In the genomic region with DNA sequence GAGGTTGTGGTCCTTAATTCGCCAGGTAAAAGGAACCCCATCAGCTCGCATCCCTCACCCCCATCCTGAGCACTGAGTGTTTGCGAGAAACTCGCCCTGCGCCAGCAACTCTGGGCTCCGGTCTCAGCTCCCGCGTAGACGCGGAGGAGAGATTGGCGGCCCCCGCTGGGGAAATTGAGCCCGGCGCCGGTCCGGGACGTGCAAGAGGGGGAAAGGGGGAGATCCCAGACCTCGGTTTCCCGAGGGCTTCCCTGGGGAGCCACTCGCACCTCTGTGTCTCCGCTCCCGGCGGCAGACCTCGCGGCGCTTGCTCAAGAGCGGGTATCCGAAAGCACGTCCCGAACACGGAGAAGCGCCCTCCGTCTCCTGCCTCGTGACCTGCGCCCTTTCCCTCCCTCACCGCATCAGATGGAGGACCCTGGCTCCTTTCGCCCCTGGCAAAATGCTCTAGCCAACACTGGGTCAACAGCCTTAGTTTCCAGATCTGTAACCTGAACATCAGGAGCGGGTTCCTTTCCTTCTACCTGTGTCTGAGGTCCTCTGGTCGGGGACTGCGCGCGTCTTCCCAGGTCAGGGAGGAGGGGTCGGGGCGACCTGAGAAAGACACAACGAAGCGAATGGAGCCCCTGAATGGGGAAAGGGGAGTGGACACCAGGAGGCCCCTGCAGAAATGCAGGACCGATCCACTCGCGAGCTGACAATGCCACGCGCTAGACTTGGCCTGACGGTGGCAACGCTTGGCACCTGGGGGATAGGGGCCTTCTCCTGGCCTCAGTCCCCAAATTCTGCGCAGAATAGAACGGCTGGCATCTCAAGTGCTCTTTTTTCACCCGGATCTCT, we compare ENCODE assay signal across 9 cellular contexts. TPM values are rescaled to one million over a fixed set of nuclear protein-coding genes. Genes with fewer than 3 reads are reported as not detected.
A peak's percentile ranks its signal among the peaks of the same experiment; 100 is the strongest.
DNase-seq lines count a peak whose midpoint lies in the region; ATAC-seq and TF ChIP-seq lines count a peak whose summit lies in the region.
"Had no signal": no experiment of that assay in that cellular context is flagged by ENCODE, and none has a peak within 500 bp of the region (broad histone marks: within the 10 kb centered on the region; RNA-seq: fewer than 3 reads in every experiment).

No MANE protein-coding gene starts in this region.

- no peak overlapping the region for H3K9ac ChIP-seq in adipocyte (ENCODE audit: low read length)

- H3K9me3 ChIP-seq in adipocyte (ENCODE audit: control insufficient read depth, low read length) (no peaks in the 10 kb centered on the region), right cardiac atrium (ENCODE audit: control insufficient read depth, low read length) (no peaks in the 10 kb centered on the region), OCI-LY7 (ENCODE audit: low read length) (no peaks in the 10 kb centered on the region)

- TF ChIP-seq CTCF in progenitor cell of endocrine pancreas (IDR thresholded peaks at IDR 0.05; ENCODE audit: unreplicated experiment) (no peak), OCI-LY7 (conservative IDR thresholded peaks at IDR 0.05; ENCODE audit: low read length) (no peak)

- H3K79me2 ChIP-seq in OCI-LY7 (ENCODE audit: insufficient read depth, low read depth, low read length) = no peaks in the 10 kb centered on the region

- intact Hi-C loops in right cardiac atrium (cut with DNase I) (loop anchor here in 2 of 4 donors (5.0 to 10.0 kb wide), 3 partner anchors 83 to 646 kb away; no protein-coding TSS in a partner anchor), OCI-LY7 (cut with micrococcal nuclease; ENCODE audit: unreplicated experiment) (loop anchor here (5.0 to 10.0 kb wide), 3 partner anchors 427 to 1031 kb away; no protein-coding TSS in a partner anchor)

- CTCF ChIA-PET in OCI-LY7 (lab: Charles Lee; ENCODE audit: unreplicated experiment) = no interaction called here

- H3K4me1 ChIP-seq in adipocyte (ENCODE audit: control insufficient read depth, insufficient read depth, low read length) (peaks cover 25% of the 10 kb centered on the region), right cardiac atrium (ENCODE audit: control insufficient read depth, insufficient read depth, low read length) (peaks cover 5% of the 10 kb centered on the region), OCI-LY7 (ENCODE audit: insufficient read depth, low read length, poor library complexity, severe bottlenecking) (no peaks in the 10 kb centered on the region)

- BruUV-seq in OCI-LY7 (replicated peaks; lab: Mats Ljungman, UMichigan) = no TSS peak

- H3K4me2 ChIP-seq in OCI-LY7 (ENCODE audit: low read length) = no peak overlapping the region

- H3K4me3 Mint-ChIP-seq in progenitor cell of endocrine pancreas (ENCODE audit: low read depth) = peak overlapping the region; percentile 80

- no peaks in the 10 kb centered on the region for H3K36me3 ChIP-seq in adipocyte (ENCODE audit: control insufficient read depth, insufficient read depth, low read length, severe bottlenecking)
- no peaks in the 10 kb centered on the region for H3K36me3 ChIP-seq in OCI-LY7 (ENCODE audit: insufficient read depth, low read length)

- H3K9me2 ChIP-seq in OCI-LY7 (ENCODE audit: insufficient read depth, low read length) = no peaks in the 10 kb centered on the region

- H3K27ac Mint-ChIP-seq in progenitor cell of endocrine pancreas = peak overlapping the region; percentile 87

- no peak overlapping the region for H2AFZ ChIP-seq in OCI-LY7 (ENCODE audit: low read length)

- peaks cover 6% of the 10 kb centered on the region for H3K36me3 Mint-ChIP-seq in progenitor cell of endocrine pancreas (ENCODE audit: insufficient read depth)

- no peaks in the 10 kb centered on the region for H3K9me3 Mint-ChIP-seq in progenitor cell of endocrine pancreas (ENCODE audit: low read depth)

- ATAC-seq in right cardiac atrium = no peak

- peak overlapping the region; percentile 77 for H3K4me3 ChIP-seq in adipocyte (ENCODE audit: low read length)
- peak overlapping the region; percentile 29 for H3K4me3 ChIP-seq in right cardiac atrium (ENCODE audit: low read length)
- H3K4me3 ChIP-seq in OCI-LY7 (ENCODE audit: low read depth, low read length, poor library complexity, severe bottlenecking) = no peak overlapping the region

- H3K4me1 Mint-ChIP-seq in progenitor cell of endocrine pancreas (ENCODE audit: low read depth) = peaks cover 39% of the 10 kb centered on the region

- 3% methylated on average over 56 of the region's 56 CpGs for WGBS in right cardiac atrium

- H4K20me1 ChIP-seq in OCI-LY7 (ENCODE audit: insufficient read depth, low read length) = no peaks in the 10 kb centered on the region

- DNase-seq in Daoy (ENCODE audit: low read depth) (peak; percentile 37), adipocyte (ENCODE audit: low read depth) (no peak), right cardiac atrium (peak; percentile 35 to 77 (median 68)), progenitor cell of endocrine pancreas (ENCODE audit: low spot score, unreplicated experiment) (peak; percentile 20), GF-D8 (lab: John Stamatoyannopoulos, UW) (no peak), OCI-LY7 (ENCODE audit: low spot score) (no peak), NCI-H748 treated with DMSO at 0.1 percent for 48 hours (lab: John Stamatoyannopoulos, UW) (no peak)
- DNase-seq in stimulated activated CD4-positive, alpha-beta T cell treated with anti-CD3 and anti-CD28 coated beads, Interleukin-15, amount 100 ng/mL, for 24 hours = no peak

- peaks cover 29% of the 10 kb centered on the region for H3K27me3 Mint-ChIP-seq in progenitor cell of endocrine pancreas

- H3K27me3 ChIP-seq in adipocyte (replicated peaks; ENCODE audit: control insufficient read depth, insufficient read depth, low read length) (peaks cover 27% of the 10 kb centered on the region), right cardiac atrium (ENCODE audit: control insufficient read depth, insufficient read depth) (no peaks in the 10 kb centered on the region)

- H3K27ac ChIP-seq in right cardiac atrium (ENCODE audit: low read length) (no peak overlapping the region), OCI-LY7 (ENCODE audit: low read depth, low read length, poor library complexity, severe bottlenecking) (no peak overlapping the region)

- POLR2A ChIA-PET in OCI-LY7 (lab: Charles Lee) = no interaction called here

RNA-seq across cellular contexts. Expression of a gene that starts 2.9 kb away (rescaled TPM):
- 7.4 and 8.4 TPM in 2 replicates for total RNA-seq in Daoy (2014; rRNA removed; shearing (Covaris generic))
- total RNA-seq in right cardiac atrium (10 to 100 TPM; 10.5 to 23.5 (median 20.6) TPM), progenitor cell of endocrine pancreas (190 and 219 TPM in 2 replicates), OCI-LY7 (2022) (not detected in 2 replicates)
- polyA plus RNA-seq in right cardiac atrium = 12.5 TPM
- total RNA-seq in OCI-LY7 (2014; rRNA removed; shearing (Covaris generic)) = not detected in 2 replicates
- total RNA-seq: lung microvascular endothelial cell had no signal

Comparison
In these comparisons a context has a peak if more than half of its experiments do, and no peak if none do; other contexts are left out.
1. DNase-seq: peak in Daoy (single experiment), right cardiac atrium (3 of 3) and progenitor cell of endocrine pancreas (single experiment); none in adipocyte (single experiment), GF-D8 (single experiment), OCI-LY7 (single experiment), NCI-H748 treated with DMSO at 0.1 percent for 48 hours (single experiment) and stimulated activated CD4-positive, alpha-beta T cell treated with anti-CD3 and anti-CD28 coated beads, Interleukin-15, amount 100 ng/mL, for 24 hours (single experiment).